ENCODE assay signal across 8 cellular contexts in genomic region chr5:59496524-59497134, GRCh38.
DNase-seq lines count a peak whose midpoint lies in the region; ATAC-seq and TF ChIP-seq lines count a peak whose summit lies in the region.

No MANE protein-coding gene starts in this region.

- peak overlapping the region; percentile 18 for H3K27ac Mint-ChIP-seq in activated CD4-positive, alpha-beta T cell treated with anti-CD3 and anti-CD28 coated beads, Interleukin-2, amount 10 ng/mL, durations not matched to agents 24 days and 14 days
- no peak overlapping the region for H3K27ac Mint-ChIP-seq in osteocyte (ENCODE audit: unreplicated experiment)

- H3K27me3 Mint-ChIP-seq in activated CD4-positive, alpha-beta T cell treated with anti-CD3 and anti-CD28 coated beads, Interleukin-2, amount 10 ng/mL, durations not matched to agents 24 days and 14 days, result peaks cover 29% of the 10 kb centered on the region
- H3K27me3 Mint-ChIP-seq in osteocyte (ENCODE audit: unreplicated experiment), result no peaks in the 10 kb centered on the region

- ATAC-seq in HG02798 (IDR thresholded peaks at IDR 0.05; ENCODE audit: poor library complexity, unreplicated experiment) (peak; percentile 65), HG03439 (IDR thresholded peaks at IDR 0.05; ENCODE audit: unreplicated experiment) (no peak), GM19463 (IDR thresholded peaks at IDR 0.05; ENCODE audit: unreplicated experiment) (no peak)

- no peaks in the 10 kb centered on the region for H3K4me1 Mint-ChIP-seq in activated CD4-positive, alpha-beta T cell treated with anti-CD3 and anti-CD28 coated beads, Interleukin-2, amount 10 ng/mL, durations not matched to agents 24 days and 14 days
- no peaks in the 10 kb centered on the region for H3K4me1 Mint-ChIP-seq in osteocyte (ENCODE audit: unreplicated experiment)

- H3K9me3 Mint-ChIP-seq in activated CD4-positive, alpha-beta T cell treated with anti-CD3 and anti-CD28 coated beads, Interleukin-2, amount 10 ng/mL, durations not matched to agents 24 days and 14 days, result no peaks in the 10 kb centered on the region
- peaks cover 12% of the 10 kb centered on the region for H3K9me3 Mint-ChIP-seq in osteocyte (ENCODE audit: unreplicated experiment)

- H3K36me3 ChIP-seq in adipocyte (ENCODE audit: control insufficient read depth, insufficient read depth, low read length, severe bottlenecking), result no peaks in the 10 kb centered on the region

- H3K4me3 Mint-ChIP-seq in activated CD4-positive, alpha-beta T cell treated with anti-CD3 and anti-CD28 coated beads, Interleukin-2, amount 10 ng/mL, durations not matched to agents 24 days and 14 days, result no peak overlapping the region
- H3K4me3 Mint-ChIP-seq in osteocyte (ENCODE audit: unreplicated experiment), result no peak overlapping the region

- H3K9ac ChIP-seq in adipocyte (ENCODE audit: low read length), result no peak overlapping the region

- no peaks in the 10 kb centered on the region for H3K36me3 Mint-ChIP-seq in activated CD4-positive, alpha-beta T cell treated with anti-CD3 and anti-CD28 coated beads, Interleukin-2, amount 10 ng/mL, durations not matched to agents 24 days and 14 days (ENCODE audit: low read depth)
- no peaks in the 10 kb centered on the region for H3K36me3 Mint-ChIP-seq in osteocyte (ENCODE audit: unreplicated experiment)

- H3K27me3 ChIP-seq in adipocyte (replicated peaks; ENCODE audit: control insufficient read depth, insufficient read depth, low read length), result peaks cover 11% of the 10 kb centered on the region

- peak; percentile 66 for DNase-seq in activated CD4-positive, alpha-beta T cell treated with anti-CD3 and anti-CD28 coated beads, Interleukin-2, amount 10 ng/mL, durations not matched to agents 24 days and 14 days
- no peak for DNase-seq in activated CD4-positive, alpha-beta T cell treated with anti-CD3 and anti-CD28 coated beads, Interleukin-2, amount 50 U/mL, for 4 hours
- peak; percentile 39 for DNase-seq in adipocyte (ENCODE audit: low read depth)
- DNase-seq in osteocyte (ENCODE audit: extremely low spot score, unreplicated experiment), result no peak
- DNase-seq in head of caudate nucleus, result no peak

- H3K4me1 ChIP-seq in adipocyte (ENCODE audit: control insufficient read depth, insufficient read depth, low read length), result peaks cover 10% of the 10 kb centered on the region

- no peaks in the 10 kb centered on the region for H3K9me3 ChIP-seq in adipocyte (ENCODE audit: control insufficient read depth, low read length)

- TF ChIP-seq CTCF in osteocyte (IDR thresholded peaks at IDR 0.05), result peak; percentile 43

- intact Hi-C loops in activated CD4-positive, alpha-beta T cell treated with anti-CD3 and anti-CD28 coated beads, Interleukin-2, amount 10 ng/mL, durations not matched to agents 24 days and 14 days (cut with micrococcal nuclease), result loop anchor here (2.0 kb wide), 2 partner anchors 106 to 308 kb away; no protein-coding TSS in a partner anchor
- intact Hi-C loops in head of caudate nucleus (cut with DNase I), result no loop called here

- H3K4me3 ChIP-seq in adipocyte (ENCODE audit: low read length), result no peak overlapping the region

Comparison
In these comparisons a context has a peak if more than half of its experiments do, and no peak if none do; other contexts are left out.
1. DNase-seq: peak in activated CD4-positive, alpha-beta T cell treated with anti-CD3 and anti-CD28 coated beads, Interleukin-2, amount 10 ng/mL, durations not matched to agents 24 days and 14 days (single experiment) and adipocyte (single experiment); none in activated CD4-positive, alpha-beta T cell treated with anti-CD3 and anti-CD28 coated beads, Interleukin-2, amount 50 U/mL, for 4 hours (0 of 2), osteocyte (single experiment) and head of caudate nucleus (0 of 42).